ENCODE assay signal across 1 cellular context in genomic region chr10:13743963-13744362, GRCh38.
TF ChIP-seq lines count a peak whose summit lies in the region.

No MANE protein-coding gene starts in this region.

TF ChIP-seq in GM12878, 131 proteins besides CTCF, POLR2A, EP300 and RAD21 (continued from another document):
- TF ChIP-seq E2F8 (IDR thresholded peaks at IDR 0.05; ENCODE audit: low read depth, partially characterized antibody) (no peak), USF2 (IDR thresholded peaks at IDR 0.05; ENCODE audit: borderline replicate concordance, low read depth, low read length) (no peak), GABPA (IDR thresholded peaks at IDR 0.05; ENCODE audit: low read depth) (no peak), SMAD5 (IDR thresholded peaks at IDR 0.05; ENCODE audit: low read depth) (no peak), MXI1 (IDR thresholded peaks at IDR 0.05; ENCODE audit: low read depth, low read length) (no peak), CREB1 (IDR thresholded peaks at IDR 0.05; ENCODE audit: low read depth) (no peak), ZZZ3 (IDR thresholded peaks at IDR 0.05; ENCODE audit: control insufficient read depth, insufficient read length, low read depth) (no peak), EED (IDR thresholded peaks at IDR 0.05; ENCODE audit: low read depth) (0 out of 2 replicates have a peak, but pooled peaks have one; percentile 7), BCLAF1 (IDR thresholded peaks at IDR 0.05) (no peak), BRCA1 (IDR thresholded peaks at IDR 0.05; ENCODE audit: low read depth, low read length) (no peak), STAT1 (conservative IDR thresholded peaks at IDR 0.05) (no peak), POU2F2 (IDR thresholded peaks at IDR 0.05; ENCODE audit: borderline replicate concordance, low read depth, low read length) (no peak), MEF2A (IDR thresholded peaks at IDR 0.05; ENCODE audit: insufficient read depth, low read depth, low read length) (0 out of 2 replicates have a peak, but pooled peaks have one; percentile 32)
